In genomic region chr16:2082171-2082982, GRCh38 we compare ENCODE assay signal across 2 cellular contexts.
TF ChIP-seq lines count a peak whose summit lies in the region.

No MANE protein-coding gene starts in this region.

TF ChIP-seq in Ishikawa, 13 proteins besides CTCF, POLR2A, EP300 and RAD21 (continued from another document):
- TF ChIP-seq REST (IDR thresholded peaks at IDR 0.05; ENCODE audit: low read depth), result no peak
- TF ChIP-seq TEAD4 (IDR thresholded peaks at IDR 0.05), result no peak
- no peak for TF ChIP-seq TCF12 (IDR thresholded peaks at IDR 0.05; ENCODE audit: low read depth)
- no peak for TF ChIP-seq EGR1 (IDR thresholded peaks at IDR 0.05)
- TF ChIP-seq CEBPB (IDR thresholded peaks at IDR 0.05), result no peak
- no peak for TF ChIP-seq TAF1 (IDR thresholded peaks at IDR 0.05; ENCODE audit: low read depth)
TF ChIP-seq in Ishikawa: peak in this region for 0.

TF ChIP-seq in WTC11, 78 proteins besides CTCF, POLR2A, EP300 and RAD21 (continued from another document):
- TF ChIP-seq ZNF512 (CRISPR knock-in tag; IDR thresholded peaks at IDR 0.05; ENCODE audit: borderline replicate concordance) (no peak), JAZF1 (CRISPR knock-in tag; IDR thresholded peaks at IDR 0.05) (no peak)
TF ChIP-seq in WTC11: peak in this region for 0.
